20 cellular contexts compared by ENCODE assay signal in genomic region chr13:42176286-42176685, GRCh38.
DNase-seq lines count a peak whose midpoint lies in the region; ATAC-seq, FAIRE-seq and TF ChIP-seq lines count a peak whose summit lies in the region.
"Had no signal": no experiment of that assay in that cellular context is flagged by ENCODE, and none has a peak within 500 bp of the region (broad histone marks: within the 10 kb centered on the region; RNA-seq: fewer than 3 reads in every experiment).

No MANE protein-coding gene starts in this region.

- peak; percentile 65 to 83 for ATAC-seq in naive thymus-derived CD8-positive, alpha-beta T cell
- ATAC-seq: HCT116 had no signal

- no peak overlapping the region for H3K27ac ChIP-seq in SK-N-SH (ENCODE audit: low read depth in 2 of 2, low read length in 1 of 2)

- H3K36me3 ChIP-seq in SK-N-SH (replicated peaks in 1 of 2; ENCODE audit: control insufficient read depth in 1 of 2, insufficient read depth in 2 of 2, low read length in 1 of 2), result peaks cover 7 to 49% of the 10 kb centered on the region in 2 experiments

- no peaks in the 10 kb centered on the region for H4K20me1 ChIP-seq in SK-N-SH (ENCODE audit: insufficient read depth)

- TF ChIP-seq RAD21 in SK-N-SH (IDR thresholded peaks at IDR 0.05; ENCODE audit: low read length), result no peak

- H3K9me2 ChIP-seq in SK-N-SH, result 0 out of 2 replicates have a peak, but pooled peaks cover 4% of the 10 kb centered on the region

- DNase-seq in activated naive CD8-positive, alpha-beta T cell treated with anti-CD3 and anti-CD28 coated beads for 36 hours, result no peak
- peak; percentile 49 for DNase-seq in Jurkat, Clone E6-1 (ENCODE audit: low read depth, low spot score)
- peak in 3 of 10 donors; percentile 2 to 35 (median 33) for DNase-seq in naive thymus-derived CD8-positive, alpha-beta T cell
- DNase-seq in NOMO-1 treated with dmso at 0.1 percent for 144 hours (lab: John Stamatoyannopoulos, UW; ENCODE audit: unreplicated experiment) (no peak), HPDE6-E6E7 (ENCODE audit: extremely low spot score) (no peak), SK-N-SH (no peak)
- DNase-seq: C1 segment of cervical spinal cord; CD4-positive, alpha-beta memory T cell; COR-L47; DMS153; DMS79 treated with DMSO at 0.1 percent for 48 hours; GDM1; IMR-90 had no signal

- H3K4me1 Mint-ChIP-seq in activated naive CD8-positive, alpha-beta T cell (ENCODE audit: low read depth), result peaks cover 15% of the 10 kb centered on the region
- peaks cover 18% of the 10 kb centered on the region for H3K4me1 Mint-ChIP-seq in activated naive CD8-positive, alpha-beta T cell treated with anti-CD3 and anti-CD28 coated beads for 36 hours
- H3K4me1 Mint-ChIP-seq in naive thymus-derived CD8-positive, alpha-beta T cell, result peaks cover 4 to 21% (median 12%) of the 10 kb centered on the region in 4 donors
- H3K4me1 Mint-ChIP-seq: B cell had no signal

- POLR2A ChIA-PET in naive thymus-derived CD8-positive, alpha-beta T cell (lab: Charles Lee), result no interaction called here
- POLR2A ChIA-PET in SK-N-SH (lab: Yijun Ruan, JAX), result no interaction called here

- H2AFZ ChIP-seq in SK-N-SH (ENCODE audit: low read depth), result no peak overlapping the region

- TF ChIP-seq CTCF in SK-N-SH (IDR thresholded peaks at IDR 0.05), result no peak

- peak overlapping the region; percentile 11 for H3K4me3 Mint-ChIP-seq in activated naive CD8-positive, alpha-beta T cell
- H3K4me3 Mint-ChIP-seq in activated naive CD8-positive, alpha-beta T cell treated with anti-CD3 and anti-CD28 coated beads for 36 hours, result no peak overlapping the region
- H3K4me3 Mint-ChIP-seq in naive thymus-derived CD8-positive, alpha-beta T cell, result peak overlapping the region; percentile 10 to 73 (median 42)
- H3K4me3 Mint-ChIP-seq: B cell had no signal

- peaks cover 18% of the 10 kb centered on the region for H3K36me3 Mint-ChIP-seq in activated naive CD8-positive, alpha-beta T cell
- peaks cover 35% of the 10 kb centered on the region for H3K36me3 Mint-ChIP-seq in activated naive CD8-positive, alpha-beta T cell treated with anti-CD3 and anti-CD28 coated beads for 36 hours
- peaks cover 0 to 14% (median 8%) of the 10 kb centered on the region in 3 donors for H3K36me3 Mint-ChIP-seq in naive thymus-derived CD8-positive, alpha-beta T cell

- no peaks in the 10 kb centered on the region for H3K9me3 ChIP-seq in SK-N-SH

- no peak overlapping the region for H3K9ac ChIP-seq in SK-N-SH

- H3F3A ChIP-seq in SK-N-SH (replicated peaks; ENCODE audit: insufficient read depth), result peaks cover 3% of the 10 kb centered on the region

- H3K27ac Mint-ChIP-seq in activated naive CD8-positive, alpha-beta T cell, result peak overlapping the region; percentile 4
- H3K27ac Mint-ChIP-seq in activated naive CD8-positive, alpha-beta T cell treated with anti-CD3 and anti-CD28 coated beads for 36 hours, result no peak overlapping the region
- peak overlapping the region in 2 of 10 donors; percentile 12 to 59 for H3K27ac Mint-ChIP-seq in naive thymus-derived CD8-positive, alpha-beta T cell
- H3K27ac Mint-ChIP-seq: B cell had no signal

- no peaks in the 10 kb centered on the region for H3K9me3 Mint-ChIP-seq in activated naive CD8-positive, alpha-beta T cell (ENCODE audit: low read depth)
- no peaks in the 10 kb centered on the region for H3K9me3 Mint-ChIP-seq in activated naive CD8-positive, alpha-beta T cell treated with anti-CD3 and anti-CD28 coated beads for 36 hours
- no peaks in the 10 kb centered on the region for H3K9me3 Mint-ChIP-seq in naive thymus-derived CD8-positive, alpha-beta T cell

- H3K4me2 ChIP-seq in SK-N-SH, result no peak overlapping the region

- CTCF ChIA-PET in SK-N-SH (lab: Yijun Ruan, JAX), result no interaction called here

- no peaks in the 10 kb centered on the region for H3K79me2 ChIP-seq in SK-N-SH (ENCODE audit: insufficient read depth)

- H3K27me3 Mint-ChIP-seq in activated naive CD8-positive, alpha-beta T cell, result no peaks in the 10 kb centered on the region
- no peaks in the 10 kb centered on the region for H3K27me3 Mint-ChIP-seq in activated naive CD8-positive, alpha-beta T cell treated with anti-CD3 and anti-CD28 coated beads for 36 hours
- H3K27me3 Mint-ChIP-seq in naive thymus-derived CD8-positive, alpha-beta T cell, result no peaks in the 10 kb centered on the region
- H3K27me3 Mint-ChIP-seq: B cell; CD4-positive, alpha-beta memory T cell had no signal

- peaks cover 0 to under 1% of the 10 kb centered on the region in 2 experiments; a peak in 3 of 4 replicates for H3K4me1 ChIP-seq in SK-N-SH (ENCODE audit: control insufficient read depth in 1 of 2, insufficient read depth in 2 of 2, low read depth in 1 of 2, low read length in 1 of 2)

- no peaks in the 10 kb centered on the region for H3K27me3 ChIP-seq in SK-N-SH (ENCODE audit: insufficient read depth)

- H3K4me3 ChIP-seq in Jurkat, Clone E6-1 (ENCODE audit: low read length), result no peak overlapping the region
- H3K4me3 ChIP-seq in SK-N-SH (ENCODE audit: low read depth in 2 of 2, low read length in 1 of 2), result no peak overlapping the region

- no peak for TF ChIP-seq EP300 in SK-N-SH (IDR thresholded peaks at IDR 0.05; ENCODE audit: borderline replicate concordance in 1 of 2, low read depth in 1 of 2, low read length in 1 of 2)

- peak; percentile 51 for FAIRE-seq in endometrium (lab: Jason Lieb, UNC)
- FAIRE-seq: D721Med, GM12892, H54 had no signal

TF ChIP-seq in SK-N-SH, 30 proteins besides CTCF, POLR2A, EP300 and RAD21 (continues in another document):
- TF ChIP-seq FOXM1 (IDR thresholded peaks at IDR 0.05; ENCODE audit: low read depth) (no peak), FOXJ3 (CRISPR knock-in tag; IDR thresholded peaks at IDR 0.05) (no peak), EZH2phosphoT487 (IDR thresholded peaks at IDR 0.05; ENCODE audit: borderline replicate concordance, low read depth) (no peak), CHD2 (IDR thresholded peaks at IDR 0.05; ENCODE audit: low read length, partially characterized antibody) (no peak), FOSL2 (IDR thresholded peaks at IDR 0.05; ENCODE audit: borderline replicate concordance, low read depth) (no peak), YY1 (IDR thresholded peaks at IDR 0.05; ENCODE audit: low read depth) (no peak), ELF1 (IDR thresholded peaks at IDR 0.05) (no peak), GABPA (IDR thresholded peaks at IDR 0.05; ENCODE audit: low read depth) (no peak), ZBTB33 (IDR thresholded peaks at IDR 0.05; ENCODE audit: borderline replicate concordance, low read depth) (no peak), IRF3 (IDR thresholded peaks at IDR 0.05; ENCODE audit: low read depth, low read length) (no peak), USF1 (IDR thresholded peaks at IDR 0.05; ENCODE audit: borderline replicate concordance, low read depth) (no peak)
